Comparison of ENCODE assay signal across 25 cellular contexts in the genomic region with DNA sequence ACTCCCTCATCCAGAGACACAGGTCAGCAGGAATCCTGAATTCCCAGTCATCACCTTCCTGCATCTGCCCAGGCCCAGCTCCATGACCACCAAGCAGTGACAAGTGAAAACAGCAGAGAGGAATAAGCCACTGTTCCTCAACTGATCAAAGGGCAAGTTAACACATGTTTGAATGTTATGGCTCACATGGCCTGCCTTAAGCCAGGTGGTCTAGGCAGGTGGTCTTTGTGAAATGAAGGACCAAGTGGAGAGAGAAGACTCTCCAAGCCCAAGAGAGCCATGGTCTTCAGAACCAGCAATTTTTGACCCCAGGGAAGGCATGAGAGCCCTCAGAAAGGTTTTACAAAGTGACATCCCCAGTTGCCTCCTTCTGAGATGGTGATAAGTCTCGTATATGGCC.
DNase-seq lines count a peak whose midpoint lies in the region; ATAC-seq, FAIRE-seq and TF ChIP-seq lines count a peak whose summit lies in the region.
"Had no signal": no experiment of that assay in that cellular context is flagged by ENCODE, and none has a peak within 500 bp of the region (broad histone marks: within the 10 kb centered on the region; RNA-seq: fewer than 3 reads in every experiment).

No MANE protein-coding gene starts in this region.

- peak; percentile 10 for ATAC-seq in GM18858 (IDR thresholded peaks at IDR 0.05; ENCODE audit: unreplicated experiment)
- ATAC-seq in GM19463 (IDR thresholded peaks at IDR 0.05; ENCODE audit: unreplicated experiment), result peak; percentile 7
- peak; percentile 6 for ATAC-seq in HG02885 (IDR thresholded peaks at IDR 0.05; ENCODE audit: poor library complexity, unreplicated experiment)
- ATAC-seq: CD8-positive, alpha-beta T cell; GM23338; HCT116 had no signal

- TF ChIP-seq CTCF in bronchial epithelial cell (IDR thresholded peaks at IDR 0.05; ENCODE audit: insufficient read depth, low read length, severe bottlenecking), result no peak

- FAIRE-seq in bronchial epithelial cell (lab: Jason Lieb, UNC) (peak; percentile 7), urothelium cell line (lab: Jason Lieb, UNC) (no peak)

- DNase-seq in bronchial epithelial cell (ENCODE audit: low read depth), result no peak
- DNase-seq in cerebellum (ENCODE audit: low spot score), result no peak
- no peak for DNase-seq in RKO (ENCODE audit: low spot score)
- DNase-seq in HuH-7 (ENCODE audit: low spot score), result no peak
- DNase-seq in urothelium cell line (ENCODE audit: low spot score), result no peak
- DNase-seq: Calu3; CD8-positive, alpha-beta T cell; DMS53; EL; KG1; MV-4-11; NCI-H1417; NCI-H187; NCI-H226; NCI-H524; NCI-H82; RPMI8226; SHP77 treated with DMSO at 0.1 percent for 48 hours; SK-N-SH had no signal

- no peaks in the 10 kb centered on the region for H3K27me3 ChIP-seq in bronchial epithelial cell (ENCODE audit: control insufficient read depth, insufficient read depth, low read length)
- H3K27me3 ChIP-seq: BLaER1 treated with 17β-estradiol and CSF1 and Interleukin-3, amounts not matched to agents 10 nM and 100 nM had no signal

- H3K36me3 ChIP-seq in bronchial epithelial cell (ENCODE audit: control insufficient read depth, insufficient read depth, low read length), result no peaks in the 10 kb centered on the region
- H3K36me3 ChIP-seq: BLaER1 treated with 17β-estradiol and CSF1 and Interleukin-3, amounts not matched to agents 10 nM and 100 nM had no signal

- H3K4me3 ChIP-seq in bronchial epithelial cell (ENCODE audit: low read depth, low read length), result no peak overlapping the region
- H3K4me3 ChIP-seq: BLaER1 treated with 17β-estradiol and CSF1 and Interleukin-3, amounts not matched to agents 10 nM and 100 nM; GM23338 had no signal
